10 cellular contexts compared by ENCODE assay signal in the genomic region with DNA sequence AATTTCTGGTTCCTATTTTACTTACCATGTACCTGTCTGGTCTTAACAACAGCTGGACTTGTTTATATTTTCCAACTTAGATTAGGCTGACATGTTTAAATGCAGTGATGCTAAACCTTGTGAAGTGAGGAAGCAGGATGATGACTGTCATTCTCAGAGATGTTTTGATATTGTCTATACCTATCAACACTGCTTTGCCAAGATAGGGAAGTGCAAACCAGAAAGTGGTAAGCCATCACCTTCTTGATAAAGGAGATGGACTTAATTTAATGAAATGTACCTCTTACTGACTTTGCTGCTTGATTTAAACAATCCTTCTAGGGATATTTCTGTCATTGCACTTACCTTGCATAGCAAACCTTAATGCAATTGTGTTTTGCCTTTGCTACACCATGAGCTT. TPM values are rescaled to one million over a fixed set of nuclear protein-coding genes. Genes with fewer than 3 reads are reported as not detected.
DNase-seq lines count a peak whose midpoint lies in the region; ATAC-seq and TF ChIP-seq lines count a peak whose summit lies in the region.
"Had no signal": no experiment of that assay in that cellular context is flagged by ENCODE, and none has a peak within 500 bp of the region (broad histone marks: within the 10 kb centered on the region; RNA-seq: fewer than 3 reads in every experiment).

No MANE protein-coding gene starts in this region.

- H3K27ac ChIP-seq in thymus (ENCODE audit: low read depth), result no peak overlapping the region
- H3K27ac ChIP-seq in gastroesophageal sphincter, result peak overlapping the region in 1 of 4 donors; percentile 9

- CTCF ChIA-PET in activated naive CD4-positive, alpha-beta T cell treated with anti-CD3 and anti-CD28 coated beads for 36 hours (lab: Charles Lee), result no interaction called here

- peak overlapping the region; percentile 32 for H3K4me3 Mint-ChIP-seq in activated naive CD4-positive, alpha-beta T cell treated with anti-CD3 and anti-CD28 coated beads for 36 hours
- H3K4me3 Mint-ChIP-seq in T-helper 2 cell treated with Interferon-gamma antibody and Interleukin-4, amounts not matched to agents 5 μg/mL and 100 μg/mL, for 36 hours, result peak overlapping the region; percentile 37

- H3K27ac Mint-ChIP-seq in activated naive CD4-positive, alpha-beta T cell treated with anti-CD3 and anti-CD28 coated beads for 36 hours, result no peak overlapping the region
- H3K27ac Mint-ChIP-seq in T-helper 2 cell treated with Interferon-gamma antibody and Interleukin-4, amounts not matched to agents 5 μg/mL and 100 μg/mL, for 36 hours, result no peak overlapping the region

- no peaks in the 10 kb centered on the region for H3K27me3 ChIP-seq in thymus (ENCODE audit: control insufficient read depth, insufficient read depth)
- H3K27me3 ChIP-seq in gastroesophageal sphincter, result no peaks in the 10 kb centered on the region

- TF ChIP-seq EP300 in gastroesophageal sphincter (IDR thresholded peaks at IDR 0.05), result no peak

- peaks cover 3% of the 10 kb centered on the region for H3K36me3 ChIP-seq in thymus (ENCODE audit: control insufficient read depth, insufficient read depth)
- H3K36me3 ChIP-seq in gastroesophageal sphincter, result no peaks in the 10 kb centered on the region
- H3K36me3 ChIP-seq: gastrocnemius medialis had no signal

- DNase-seq in activated naive CD4-positive, alpha-beta T cell treated with anti-CD3 and anti-CD28 coated beads for 36 hours, result no peak
- DNase-seq in activated naive CD4-positive, alpha-beta T cell treated with anti-CD3 and anti-CD28 coated beads, Interleukin-2, amount 50 U/mL, for 16 hours, result no peak
- DNase-seq in T-helper 2 cell treated with Interferon-gamma antibody and Interleukin-4, amounts not matched to agents 5 μg/mL and 100 μg/mL, for 36 hours (ENCODE audit: low spot score), result no peak
- no peak for DNase-seq in fibroblast of the aortic adventitia (ENCODE audit: low read depth)
- no peak for DNase-seq in activated CD4-positive, CD25-positive, alpha-beta regulatory T cell treated with anti-CD3 and anti-CD28 coated beads, Interleukin-2, amount 50 U/mL, for 72 hours
- DNase-seq: gastrocnemius medialis, NCI-H1105 treated with DMSO at 0.1 percent for 48 hours had no signal

- ATAC-seq in gastroesophageal sphincter (no peak), HG03439 (IDR thresholded peaks at IDR 0.05; ENCODE audit: unreplicated experiment) (no peak)
- ATAC-seq: gastrocnemius medialis had no signal

- H3K27me3 Mint-ChIP-seq in activated naive CD4-positive, alpha-beta T cell treated with anti-CD3 and anti-CD28 coated beads for 36 hours (ENCODE audit: low read depth), result no peaks in the 10 kb centered on the region
- peaks cover 15% of the 10 kb centered on the region for H3K27me3 Mint-ChIP-seq in T-helper 2 cell treated with Interferon-gamma antibody and Interleukin-4, amounts not matched to agents 5 μg/mL and 100 μg/mL, for 36 hours (ENCODE audit: low read depth)

- H3K4me3 ChIP-seq in fibroblast of the aortic adventitia (ENCODE audit: low read depth, low read length), result peak overlapping the region; percentile 84
- H3K4me3 ChIP-seq in thymus (ENCODE audit: low read length), result peak overlapping the region; percentile 23
- H3K4me3 ChIP-seq in gastroesophageal sphincter, result no peak overlapping the region

- intact Hi-C loops in activated naive CD4-positive, alpha-beta T cell treated with anti-CD3 and anti-CD28 coated beads for 36 hours (cut with micrococcal nuclease), result loop anchor here (1.0 to 10.0 kb wide), 7 partner anchors 14 to 1354 kb away; a partner anchor contains a TSS

- H3K36me3 Mint-ChIP-seq in activated naive CD4-positive, alpha-beta T cell treated with anti-CD3 and anti-CD28 coated beads for 36 hours (ENCODE audit: low read depth), result peaks cover 3% of the 10 kb centered on the region
- no peaks in the 10 kb centered on the region for H3K36me3 Mint-ChIP-seq in T-helper 2 cell treated with Interferon-gamma antibody and Interleukin-4, amounts not matched to agents 5 μg/mL and 100 μg/mL, for 36 hours (ENCODE audit: low read depth)

- H3K9me3 ChIP-seq in thymus (ENCODE audit: control insufficient read depth), result no peaks in the 10 kb centered on the region
- no peaks in the 10 kb centered on the region for H3K9me3 ChIP-seq in gastroesophageal sphincter
- H3K9me3 ChIP-seq: gastrocnemius medialis had no signal

- H3K9me3 Mint-ChIP-seq in activated naive CD4-positive, alpha-beta T cell treated with anti-CD3 and anti-CD28 coated beads for 36 hours, result no peaks in the 10 kb centered on the region
- H3K9me3 Mint-ChIP-seq in T-helper 2 cell treated with Interferon-gamma antibody and Interleukin-4, amounts not matched to agents 5 μg/mL and 100 μg/mL, for 36 hours, result no peaks in the 10 kb centered on the region

- no peaks in the 10 kb centered on the region for H3K4me1 ChIP-seq in thymus (ENCODE audit: control insufficient read depth, insufficient read depth, low read length)
- peaks cover 0 to 26% (median 13%) of the 10 kb centered on the region in 3 donors for H3K4me1 ChIP-seq in gastroesophageal sphincter

- TF ChIP-seq CTCF in fibroblast of the aortic adventitia (IDR thresholded peaks at IDR 0.05; ENCODE audit: insufficient read depth, low read length) (no peak), gastroesophageal sphincter (IDR thresholded peaks at IDR 0.05) (no peak)

- TF ChIP-seq POLR2A in gastroesophageal sphincter (IDR thresholded peaks at IDR 0.05), result no peak

- H3K4me1 Mint-ChIP-seq in activated naive CD4-positive, alpha-beta T cell treated with anti-CD3 and anti-CD28 coated beads for 36 hours (ENCODE audit: low read depth), result peaks cover 18% of the 10 kb centered on the region
- peaks cover 27% of the 10 kb centered on the region for H3K4me1 Mint-ChIP-seq in T-helper 2 cell treated with Interferon-gamma antibody and Interleukin-4, amounts not matched to agents 5 μg/mL and 100 μg/mL, for 36 hours (ENCODE audit: low read depth)

RNA-seq across cellular contexts. Expression of a gene that starts 2.2 kb away (rescaled TPM):
- 10 to 100 TPM; 14.4 to 16.4 TPM for total RNA-seq in activated naive CD4-positive, alpha-beta T cell treated with anti-CD3 and anti-CD28 coated beads for 36 hours
- total RNA-seq in fibroblast of the aortic adventitia (ENCODE audit: low replicate concordance), result 7.7 and 17.9 TPM in 2 replicates
- 12.1 TPM for polyA plus RNA-seq in thymus
- 10 to 100 TPM in 3 of 4 donors, 1 to 10 TPM in 1; 3.8 to 22.5 (median 16.3) TPM for total RNA-seq in gastroesophageal sphincter

Comparison
In these comparisons a context has a peak if more than half of its experiments do, and no peak if none do; other contexts are left out.
1. H3K4me3 ChIP-seq: peak in fibroblast of the aortic adventitia (single experiment) and thymus (single experiment); none in gastroesophageal sphincter (0 of 2).